ENCODE assay signal across 12 cellular contexts in the genomic region with DNA sequence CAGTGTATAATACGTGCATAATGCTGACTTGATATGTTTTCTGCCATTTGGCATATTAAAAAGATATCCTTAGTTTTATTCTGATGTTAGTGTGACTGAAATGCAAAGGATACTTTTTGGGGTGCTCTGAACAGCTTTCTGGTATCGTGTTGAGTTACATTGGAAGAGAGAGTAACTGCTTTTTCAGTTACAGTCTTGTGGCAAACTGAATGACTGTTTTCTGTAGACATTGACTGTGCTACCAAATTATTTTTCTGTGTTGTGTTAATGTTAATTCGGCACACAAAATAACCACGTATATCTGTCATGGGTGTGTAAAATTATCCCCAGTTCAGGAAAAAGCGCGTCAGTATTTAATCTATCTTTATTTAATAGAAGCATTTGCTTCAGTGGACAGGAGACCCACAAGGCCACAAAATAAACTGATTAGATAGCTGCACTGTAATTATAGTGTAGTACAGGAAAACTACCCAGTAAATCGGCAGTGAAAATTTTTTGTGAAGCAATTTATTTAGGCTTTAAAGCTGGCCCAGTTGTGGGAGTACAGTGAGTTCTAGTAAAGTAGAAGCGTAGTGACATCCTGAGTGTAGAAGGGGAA. TPM values are rescaled to one million over a fixed set of nuclear protein-coding genes. Genes with fewer than 3 reads are reported as not detected.
DNase-seq lines count a peak whose midpoint lies in the region; ATAC-seq, FAIRE-seq and TF ChIP-seq lines count a peak whose summit lies in the region.
"Had no signal": no experiment of that assay in that cellular context is flagged by ENCODE, and none has a peak within 500 bp of the region (broad histone marks: within the 10 kb centered on the region; RNA-seq: fewer than 3 reads in every experiment).

No MANE protein-coding gene starts in this region.

- FAIRE-seq in endothelial cell of umbilical vein (lab: Jason Lieb, UNC) = no peak

- dilution Hi-C loops in endothelial cell of umbilical vein (cut with MboI; ENCODE audit: extremely low pct_ligation_motif_present, low sequenced_read_pairs) = no loop called here

- H3K4me3 Mint-ChIP-seq in activated CD4-positive, alpha-beta T cell treated with anti-CD3 and anti-CD28 coated beads for 36 hours = peak overlapping the region; percentile 96

- H3K27ac ChIP-seq in Panc1 (ENCODE audit: low read length) (peak overlapping the region; percentile 7), endothelial cell of umbilical vein (ENCODE audit: insufficient read depth, low read depth, low read length) (no peak overlapping the region), skeletal muscle tissue (ENCODE audit: low read depth, low read length) (no peak overlapping the region)
- H3K27ac ChIP-seq: KMS-11, upper lobe of right lung had no signal

- peak overlapping the region; percentile 84 for H3K27ac Mint-ChIP-seq in activated CD4-positive, alpha-beta T cell treated with anti-CD3 and anti-CD28 coated beads for 36 hours

- no peaks in the 10 kb centered on the region; the same call in 1 of the 2 replicates for H3K36me3 ChIP-seq in Panc1 (ENCODE audit: control insufficient read depth, insufficient read depth, low read length)
- no peaks in the 10 kb centered on the region for H3K36me3 ChIP-seq in endothelial cell of umbilical vein (ENCODE audit: control insufficient read depth in 2 of 2, extremely low read depth in 1 of 2, insufficient read depth in 2 of 2, low read length in 2 of 2)
- no peaks in the 10 kb centered on the region for H3K36me3 ChIP-seq in skeletal muscle tissue (ENCODE audit: control insufficient read depth in 3 of 3, insufficient read depth in 3 of 3, low read length in 3 of 3)
- H3K36me3 ChIP-seq: upper lobe of right lung had no signal

- H3K9me3 Mint-ChIP-seq in activated CD4-positive, alpha-beta T cell treated with anti-CD3 and anti-CD28 coated beads for 36 hours (ENCODE audit: low read depth) = no peaks in the 10 kb centered on the region

- H3K79me2 ChIP-seq in endothelial cell of umbilical vein (ENCODE audit: control insufficient read depth, insufficient read depth, low read length) = peaks cover 56% of the 10 kb centered on the region

- TF ChIP-seq CTCF in Panc1 (IDR thresholded peaks at IDR 0.05) = no peak
- TF ChIP-seq CTCF in endothelial cell of umbilical vein (IDR thresholded peaks at IDR 0.05; ENCODE audit: extremely low read depth in 1 of 2, insufficient read depth in 1 of 2, low read depth in 1 of 2, low read length in 2 of 2) = no peak

- H4K20me1 ChIP-seq in endothelial cell of umbilical vein (replicated peaks; ENCODE audit: control insufficient read depth, extremely low read depth, insufficient read depth, low read length) = no peaks in the 10 kb centered on the region

- no peak for DNase-seq in activated CD4-positive, alpha-beta T cell treated with anti-CD3 and anti-CD28 coated beads for 36 hours
- no peak for DNase-seq in activated CD4-positive, alpha-beta T cell treated with anti-CD3 and anti-CD28 coated beads for 4 hours
- no peak for DNase-seq in Panc1 (ENCODE audit: low read depth, low spot score)
- DNase-seq in endothelial cell of umbilical vein (ENCODE audit: low read depth, low spot score) = no peak
- DNase-seq in GOT3 (lab: John Stamatoyannopoulos, UW) = no peak
- no peak for DNase-seq in HUDEP-2 (lab: John Stamatoyannopoulos, UW; ENCODE audit: unreplicated experiment in 76 of 76)
- DNase-seq: amygdala, NCI-H774, upper lobe of right lung had no signal

- no peaks in the 10 kb centered on the region for H3K9me1 ChIP-seq in endothelial cell of umbilical vein (replicated peaks; ENCODE audit: control insufficient read depth, extremely low read depth, insufficient read depth, low read length)

- intact Hi-C loops in activated CD4-positive, alpha-beta T cell treated with anti-CD3 and anti-CD28 coated beads for 36 hours (cut with DNase I, micrococcal nuclease) = loop anchor here (5.0 to 10.0 kb wide), 4 partner anchors 33 to 1268 kb away; no protein-coding TSS in a partner anchor
- intact Hi-C loops in Panc1 (cut with micrococcal nuclease; ENCODE audit: unreplicated experiment) = no loop called here
- intact Hi-C loops in endothelial cell of umbilical vein (cut with micrococcal nuclease) = no loop called here

- POLR2A ChIA-PET in activated CD4-positive, alpha-beta T cell treated with anti-CD3 and anti-CD28 coated beads for 36 hours (lab: Charles Lee) = interaction anchor here (0.6 to 0.9 kb wide), 2 partner anchors 22 to 228 kb away, joined by 3 read pairs; no protein-coding TSS in a partner anchor
- POLR2A ChIA-PET in Panc1 (lab: Charles Lee) (no interaction called here), endothelial cell of umbilical vein (lab: Charles Lee) (no interaction called here)

- peak; percentile 18 for ATAC-seq in activated CD4-positive, alpha-beta T cell treated with anti-CD3 and anti-CD28 coated beads for 36 hours
- ATAC-seq in Panc1 (no peak), HG02571 (IDR thresholded peaks at IDR 0.05; ENCODE audit: unreplicated experiment) (no peak)
- ATAC-seq: upper lobe of right lung had no signal

- H3K4me3 ChIP-seq in Panc1 (ENCODE audit: low read depth in 2 of 2, low read length in 2 of 2) = no peak overlapping the region
- H3K4me3 ChIP-seq in endothelial cell of umbilical vein (replicated peaks in 1 of 3; ENCODE audit: insufficient read depth in 1 of 3, low read depth in 1 of 3, low read length in 3 of 3) = no peak overlapping the region
- peak overlapping the region in 1 of 3 donors; percentile 23 for H3K4me3 ChIP-seq in skeletal muscle tissue (ENCODE audit: low read length in 3 of 3)

- H3K9ac ChIP-seq in endothelial cell of umbilical vein (replicated peaks; ENCODE audit: extremely low read depth, insufficient read depth, low read length) (no peak overlapping the region), skeletal muscle tissue (ENCODE audit: low read depth in 1 of 3, low read length in 3 of 3) (peak overlapping the region in 2 of 3 donors; percentile 29 to 72)
- H3K9ac ChIP-seq: KMS-11 had no signal

- peaks cover 54% of the 10 kb centered on the region for H3K4me1 Mint-ChIP-seq in activated CD4-positive, alpha-beta T cell treated with anti-CD3 and anti-CD28 coated beads for 36 hours

- TF ChIP-seq POLR2A in endothelial cell of umbilical vein (IDR thresholded peaks at IDR 0.05; ENCODE audit: low read depth, low read length) = no peak

- H3K36me3 Mint-ChIP-seq in activated CD4-positive, alpha-beta T cell treated with anti-CD3 and anti-CD28 coated beads for 36 hours (ENCODE audit: low read depth) = peaks cover 38% of the 10 kb centered on the region

- CTCF ChIA-PET in activated CD4-positive, alpha-beta T cell treated with anti-CD3 and anti-CD28 coated beads for 36 hours (lab: Charles Lee) = interaction anchor here (0.6 to 2.3 kb wide), 5 partner anchors 11 to 107 kb away, joined by 3 to 13 read pairs (median 4); no protein-coding TSS in a partner anchor
- CTCF ChIA-PET in Panc1 (lab: Charles Lee) (no interaction called here), endothelial cell of umbilical vein (lab: Charles Lee) (interaction anchor here (2.3 kb wide), 1 partner anchor 21 kb away, joined by 8 read pairs; no protein-coding TSS in a partner anchor)

- no peaks in the 10 kb centered on the region for H3K27me3 ChIP-seq in Panc1 (ENCODE audit: control insufficient read depth, insufficient read depth, low read length)
- peaks cover 0 to 4% of the 10 kb centered on the region in 2 experiments for H3K27me3 ChIP-seq in endothelial cell of umbilical vein (ENCODE audit: control insufficient read depth in 2 of 2, insufficient read depth in 2 of 2, low read length in 2 of 2)
- no peaks in the 10 kb centered on the region for H3K27me3 ChIP-seq in skeletal muscle tissue (ENCODE audit: control insufficient read depth in 3 of 3, insufficient read depth in 3 of 3, low read length in 3 of 3)
- H3K27me3 ChIP-seq: upper lobe of right lung had no signal

- no peaks in the 10 kb centered on the region for H3K27me3 Mint-ChIP-seq in activated CD4-positive, alpha-beta T cell treated with anti-CD3 and anti-CD28 coated beads for 36 hours

- BruUV-seq in Panc1 (replicated peaks; lab: Mats Ljungman, UMichigan) (no TSS peak), endothelial cell of umbilical vein (replicated peaks; lab: Mats Ljungman, UMichigan) (TSS peak; percentile 5)

- H3K9me3 ChIP-seq in Panc1 (ENCODE audit: control insufficient read depth, insufficient read depth, low read depth, low read length) = no peaks in the 10 kb centered on the region
- no peaks in the 10 kb centered on the region for H3K9me3 ChIP-seq in endothelial cell of umbilical vein (replicated peaks; ENCODE audit: control insufficient read depth, insufficient read depth, low read length)
- no peaks in the 10 kb centered on the region for H3K9me3 ChIP-seq in skeletal muscle tissue (ENCODE audit: control insufficient read depth in 3 of 3, low read length in 3 of 3)
- H3K9me3 ChIP-seq: upper lobe of right lung had no signal

- in situ Hi-C loops in Panc1 (cut with HindIII; ENCODE audit: low pct_unique_long_range_greater_than_20kb, low sequenced_read_pairs) = no loop called here

- H3K4me1 ChIP-seq in Panc1 (ENCODE audit: control insufficient read depth, insufficient read depth, low read length) (peaks cover 25% of the 10 kb centered on the region), endothelial cell of umbilical vein (ENCODE audit: control insufficient read depth, extremely low read depth, insufficient read depth, low read length) (peaks cover 10% of the 10 kb centered on the region), skeletal muscle tissue (ENCODE audit: control insufficient read depth in 3 of 3, insufficient read depth in 3 of 3, low read length in 3 of 3) (peaks cover 10 to 27% (median 22%) of the 10 kb centered on the region in 3 donors)

- no peak overlapping the region for H3K4me2 ChIP-seq in endothelial cell of umbilical vein (ENCODE audit: insufficient read depth, low read length)

- no peak overlapping the region for H2AFZ ChIP-seq in endothelial cell of umbilical vein (ENCODE audit: low read depth, low read length)

TF ChIP-seq in endothelial cell of umbilical vein, 7 proteins besides CTCF, POLR2A, EP300 and RAD21 (continues in another document):
- no peak for TF ChIP-seq GATA2 (IDR thresholded peaks at IDR 0.05; ENCODE audit: insufficient read depth, insufficient read length, low read depth, low read length)

RNA-seq across cellular contexts. Expression of a gene that starts 2.5 kb away (rescaled TPM):
- total RNA-seq in activated CD4-positive, alpha-beta T cell treated with anti-CD3 and anti-CD28 coated beads for 36 hours = 10 to 100 TPM; 61.3 to 69.7 TPM
- total RNA-seq in Panc1 (2021; ENCODE audit: unreplicated experiment) = 71.0 TPM
- 53.7 TPM for polyA plus RNA-seq in Panc1 (2012; ENCODE audit: insufficient read length)
- total RNA-seq in endothelial cell of umbilical vein = 26.3 and 28.9 TPM in 2 replicates
- 9.2 and 12.8 TPM in 2 replicates for polyA plus RNA-seq in endothelial cell of umbilical vein
- 18.6 and 20.8 TPM in 2 replicates for polyA plus RNA-seq in endothelial cell of umbilical vein (2011; cell fraction: cytosol; rRNA removed)
- polyA plus RNA-seq in endothelial cell of umbilical vein (2011; cell fraction: nucleus; rRNA removed) = 20.8 and 33.2 TPM in 2 replicates
- polyA plus RNA-seq in endothelial cell of umbilical vein (2012) = 38.1 and 43.6 TPM in 2 replicates
- polyA minus RNA-seq in endothelial cell of umbilical vein = 33.9 and 41.4 TPM in 2 replicates
- polyA minus RNA-seq in endothelial cell of umbilical vein (2011; cell fraction: cytosol; rRNA and poly(A)+ RNA removed) = 27.1 TPM
- polyA minus RNA-seq in endothelial cell of umbilical vein (2011; cell fraction: nucleus; rRNA and poly(A)+ RNA removed) = 35.6 and 40.4 TPM in 2 replicates
- 62.6 TPM for total RNA-seq in skeletal muscle tissue

Comparison
In these comparisons a context has a peak if more than half of its experiments do, and no peak if none do; other contexts are left out.
1. intact Hi-C loops: an anchor here in activated CD4-positive, alpha-beta T cell treated with anti-CD3 and anti-CD28 coated beads for 36 hours (5.0 to 10.0 kb wide); none called in Panc1 and endothelial cell of umbilical vein.